In genomic region chr19:18433735-18434398, GRCh38 we compare ENCODE assay signal across 1 cellular context.
TF ChIP-seq lines count a peak whose summit lies in the region.

No MANE protein-coding gene starts in this region.

TF ChIP-seq in HCT116, 20 proteins besides CTCF, POLR2A, EP300 and RAD21 (continued from another document):
- no peak for TF ChIP-seq ATF3 (IDR thresholded peaks at IDR 0.05)
- TF ChIP-seq JUND (IDR thresholded peaks at IDR 0.05), result no peak; the same call in 1 of the 2 replicates
- no peak for TF ChIP-seq YY1 (IDR thresholded peaks at IDR 0.05; ENCODE audit: extremely low read depth, insufficient replicate concordance, low read depth, low read length)
- TF ChIP-seq FOSL1 (IDR thresholded peaks at IDR 0.05; ENCODE audit: low read depth), result no peak
- no peak for TF ChIP-seq EZH2phosphoT487 (IDR thresholded peaks at IDR 0.05; ENCODE audit: borderline replicate concordance)
- TF ChIP-seq CEBPB (IDR thresholded peaks at IDR 0.05; ENCODE audit: low read depth), result no peak
- TF ChIP-seq EZH2 (IDR thresholded peaks at IDR 0.05), result no peak
- no peak for TF ChIP-seq ELF1 (IDR thresholded peaks at IDR 0.05; ENCODE audit: borderline replicate concordance, low read depth)
